12 cellular contexts compared by ENCODE assay signal in the genomic region with DNA sequence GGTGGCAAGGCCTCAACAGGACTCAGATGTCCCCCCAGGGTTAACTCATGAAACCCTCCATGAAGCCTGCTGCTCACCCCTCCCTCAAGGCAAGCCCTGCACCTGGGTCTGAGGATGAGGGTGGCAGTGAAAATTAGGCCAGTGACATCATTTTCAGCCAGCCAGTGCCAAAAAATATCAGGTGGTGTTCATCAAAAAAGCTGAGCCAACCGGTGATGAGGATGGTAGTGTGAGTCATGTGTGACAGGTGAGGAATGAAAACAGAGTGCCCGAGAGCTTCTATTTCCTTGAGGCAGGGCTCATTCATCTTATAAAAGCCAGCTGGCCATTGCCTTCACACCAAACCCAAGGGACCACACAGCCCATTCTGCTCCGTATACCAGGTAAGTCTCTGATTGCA. TPM values are rescaled to one million over a fixed set of nuclear protein-coding genes. Genes with fewer than 3 reads are reported as not detected.
"Had no signal": no experiment of that assay in that cellular context is flagged by ENCODE, and none has a peak within 500 bp of the region (broad histone marks: within the 10 kb centered on the region; RNA-seq: fewer than 3 reads in every experiment).

A gene with protein sequence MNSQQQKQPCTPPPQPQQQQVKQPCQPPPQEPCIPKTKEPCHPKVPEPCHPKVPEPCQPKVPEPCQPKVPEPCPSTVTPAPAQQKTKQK (plus strand): TSS at position 339 of the 400 bp plus-strand sequence. CDS start 1,150 bp downstream, outside the sequence.

- H3K36me3 ChIP-seq: lower lobe of right lung, stomach, thyroid gland had no signal

- H3K27ac ChIP-seq: hepatocyte, lower lobe of right lung, parathyroid adenoma, stomach, thyroid gland had no signal

- H3K9me3 ChIP-seq: lower lobe of right lung, stomach, thyroid gland had no signal

- H3K27me3 ChIP-seq: hepatocyte, thyroid gland had no signal

- ATAC-seq: lower lobe of right lung had no signal

- DNase-seq: activated CD4-positive, alpha-beta memory T cell treated with anti-CD3 and anti-CD28 coated beads for 36 hours; activated CD4-positive, CD25-positive, alpha-beta regulatory T cell treated with anti-CD3 and anti-CD28 coated beads, Interleukin-2, amount 50 U/mL, for 72 hours; activated gamma-delta T cell; activated T-cell treated with anti-CD3 and anti-CD28 coated beads, Interleukin-2, amount 50 U/mL, for 48 hours; lower lobe of right lung; naive B cell; stomach; T-helper 2 cell; thyroid gland had no signal

- H3K4me3 ChIP-seq: hepatocyte, lower lobe of right lung, skin epidermis, stomach, thyroid gland had no signal

- H3K4me1 ChIP-seq: lower lobe of right lung, parathyroid adenoma, stomach, thyroid gland had no signal

RNA-seq across cellular contexts. Expression of the gene that starts here (rescaled TPM):
- total RNA-seq: activated CD4-positive, alpha-beta memory T cell treated with anti-CD3 and anti-CD28 coated beads for 36 hours; hepatocyte; lower lobe of right lung; stomach; thyroid gland had no signal
